15 cellular contexts compared by ENCODE assay signal in genomic region chr19:30240904-30241695, GRCh38.
DNase-seq lines count a peak whose midpoint lies in the region; ATAC-seq and TF ChIP-seq lines count a peak whose summit lies in the region.
"Had no signal": no experiment of that assay in that cellular context is flagged by ENCODE, and none has a peak within 500 bp of the region (broad histone marks: within the 10 kb centered on the region; RNA-seq: fewer than 3 reads in every experiment).

No MANE protein-coding gene starts in this region.

- no peak overlapping the region for H3K27ac Mint-ChIP-seq in HFFc6
- H3K27ac Mint-ChIP-seq: CD4-positive, alpha-beta memory T cell; GM23338 had no signal

- H3K4me1 Mint-ChIP-seq in HFFc6 (ENCODE audit: low read depth), result no peaks in the 10 kb centered on the region
- H3K4me1 Mint-ChIP-seq: CD4-positive, alpha-beta memory T cell had no signal

- DNase-seq in G401 (ENCODE audit: low spot score) (peak; percentile 88), cerebellum (ENCODE audit: low spot score) (peak; percentile 84), substantia nigra (lab: John Stamatoyannopoulos, UW) (peak in 2 of 49 donors; percentile 43 to 54), HFFc6 (no peak)
- DNase-seq: Calu3; CD4-positive, alpha-beta memory T cell; COR-L47; DMS53; DMS79 treated with DMSO at 0.1 percent for 48 hours; H9 had no signal

- CTCF ChIA-PET in HEK293 (lab: Yijun Ruan, JAX), result interaction anchor here (0.7 kb wide), 1 partner anchor 16 kb away, joined by 3 read pairs; no protein-coding TSS in a partner anchor

- POLR2A ChIA-PET in HEK293 (lab: Yijun Ruan, JAX), result no interaction called here

- H3K4me3 Mint-ChIP-seq in HFFc6, result no peak overlapping the region
- H3K4me3 Mint-ChIP-seq: CD4-positive, alpha-beta memory T cell; GM23338; H9 had no signal

- in situ Hi-C loops in G401 (cut with HindIII; ENCODE audit: low sequenced_read_pairs), result no loop called here

- TF ChIP-seq CTCF in HEK293 (tag by site-specific recombination; IDR thresholded peaks at IDR 0.05) (no peak), HFFc6 (IDR thresholded peaks at IDR 0.05) (no peak)

- ATAC-seq in esophagus mucosa (no peak), GM21515 (IDR thresholded peaks at IDR 0.05; ENCODE audit: unreplicated experiment) (no peak)
- ATAC-seq: GM23338, HCT116 had no signal

- H3K4me1 ChIP-seq in HEK293 (ENCODE audit: control insufficient read depth, insufficient read depth, low read length), result peaks cover 9% of the 10 kb centered on the region; the same call in 1 of the 2 replicates

- H3K9me3 Mint-ChIP-seq in HFFc6, result peaks cover 22% of the 10 kb centered on the region
- H3K9me3 Mint-ChIP-seq: GM23338, H9 had no signal

- peaks cover 3% of the 10 kb centered on the region for H3K27me3 Mint-ChIP-seq in HFFc6 (ENCODE audit: insufficient read depth)

- H3K36me3 ChIP-seq in HEK293 (ENCODE audit: control insufficient read depth in 2 of 2, insufficient read depth in 1 of 2, low read length in 2 of 2), result no peaks in the 10 kb centered on the region; a peak in 1 of 3 replicates

- no peak overlapping the region for H3K4me3 ChIP-seq in HEK293 (ENCODE audit: low read depth, low read length)
- H3K4me3 ChIP-seq: GM23338 had no signal

- H3K9me3 ChIP-seq in HEK293 (ENCODE audit: control insufficient read depth, insufficient read depth, low read depth, low read length), result no peaks in the 10 kb centered on the region

- no peak overlapping the region for H3K27ac ChIP-seq in HEK293 (ENCODE audit: extremely low read depth, low read depth, low read length)
- peak overlapping the region; percentile 41 for H3K27ac ChIP-seq in substantia nigra (ENCODE audit: low read depth, low read length, poor library complexity, severe bottlenecking)

- H3K36me3 Mint-ChIP-seq in HFFc6 (ENCODE audit: low read depth), result no peaks in the 10 kb centered on the region
- H3K36me3 Mint-ChIP-seq: CD4-positive, alpha-beta memory T cell had no signal

TF ChIP-seq in HEK293, 187 proteins besides CTCF, POLR2A, EP300 and RAD21:
- TF ChIP-seq ZNF121 (tag by site-specific recombination; IDR thresholded peaks at IDR 0.05) (peak; percentile 94), ZNF580 (tag by site-specific recombination; IDR thresholded peaks at IDR 0.05) (no peak)
